Comparison of ENCODE assay signal across 17 cellular contexts in the genomic region with DNA sequence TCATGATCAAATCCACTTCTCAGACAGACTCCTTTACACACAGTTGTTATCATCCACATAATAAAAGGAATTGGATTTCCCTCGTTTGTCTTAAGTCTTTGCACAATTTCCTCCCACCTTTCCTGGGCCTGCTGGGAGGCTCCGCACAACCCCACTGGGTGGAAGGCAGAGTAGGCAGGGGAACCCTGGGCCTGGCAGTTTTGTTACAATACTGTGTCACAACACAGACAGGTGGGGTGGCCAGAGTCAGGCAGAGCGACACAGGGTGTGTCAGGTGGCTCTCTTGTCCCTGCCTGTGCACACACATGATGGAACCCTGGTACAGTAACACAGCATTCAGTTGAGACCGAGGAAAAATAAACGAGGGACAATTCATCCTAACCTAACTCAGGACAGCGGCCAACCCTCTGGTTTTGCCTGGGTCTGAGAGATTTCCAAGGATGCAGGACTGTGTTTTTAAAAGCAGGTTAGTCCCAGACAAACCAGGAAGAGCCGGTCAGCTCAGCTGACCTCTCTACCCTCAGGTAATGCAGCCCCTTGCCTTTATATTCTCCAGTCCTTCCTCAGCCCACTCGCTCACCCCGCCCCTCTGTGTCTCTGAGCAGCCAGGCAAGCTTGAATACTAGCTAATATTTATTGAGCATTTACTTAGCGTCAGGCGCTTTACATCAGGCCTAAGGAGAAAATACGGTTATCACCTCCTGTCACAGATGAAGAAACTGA. TPM values are rescaled to one million over a fixed set of nuclear protein-coding genes. Genes with fewer than 3 reads are reported as not detected.
A peak's percentile ranks its signal among the peaks of the same experiment; 100 is the strongest.
DNase-seq lines count a peak whose midpoint lies in the region; ATAC-seq and TF ChIP-seq lines count a peak whose summit lies in the region.
"Had no signal": no experiment of that assay in that cellular context is flagged by ENCODE, and none has a peak within 500 bp of the region (broad histone marks: within the 10 kb centered on the region; RNA-seq: fewer than 3 reads in every experiment).

No MANE protein-coding gene starts in this region.

- H3K27me3 ChIP-seq in stomach, result no peaks in the 10 kb centered on the region

- WGBS in stomach, 5 donors, result 69 to 80% (median 73%) methylated on average over 12 of the region's 12 CpGs

- H3K36me3 ChIP-seq in stomach, result no peaks in the 10 kb centered on the region

- ATAC-seq in left colon (peak; percentile 58), GM18909 (IDR thresholded peaks at IDR 0.05; ENCODE audit: poor library complexity, unreplicated experiment) (no peak), GM19452 (IDR thresholded peaks at IDR 0.05; ENCODE audit: unreplicated experiment) (no peak)
- ATAC-seq: activated CD8-positive, alpha-beta T cell treated with anti-CD3 and anti-CD28 coated beads for 36 hours; activated naive CD4-positive, alpha-beta T cell treated with anti-CD3 and anti-CD28 coated beads, Interleukin-2, amount 50 U/mL, for 72 hours had no signal

- no peak for TF ChIP-seq CTCF in VCaP (conservative IDR thresholded peaks at IDR 0.05)
- no peak for TF ChIP-seq CTCF in stomach (IDR thresholded peaks at IDR 0.05)

- no peak for TF ChIP-seq POLR2A in stomach (IDR thresholded peaks at IDR 0.05)

- DNase-seq in SHP77 (lab: John Stamatoyannopoulos, UW) (peak; percentile 14 to 19), SHP77 treated with DMSO at 0.1 percent for 48 hours (lab: John Stamatoyannopoulos, UW) (no peak), left colon (no peak), stomach (no peak), DMS153 (lab: John Stamatoyannopoulos, UW) (no peak)
- DNase-seq: activated CD8-positive, alpha-beta T cell treated with anti-CD3 and anti-CD28 coated beads for 36 hours; NCI-H187; NCI-H226; PC-9; retina; trophoblast cell had no signal

- H3K27ac ChIP-seq in VCaP, result peak overlapping the region; percentile 97
- H3K27ac ChIP-seq in stomach, result peak overlapping the region in 4 of 5 donors; percentile 50 to 89 (median 68)
- H3K27ac ChIP-seq: 22Rv1, HL-60, PC-9 had no signal

- peaks cover 31 to 46% (median 38%) of the 10 kb centered on the region in 4 donors for H3K4me1 ChIP-seq in stomach

- intact Hi-C loops in left colon (cut with DNase I, micrococcal nuclease), result no loop called here
- intact Hi-C loops in stomach (cut with DNase I; ENCODE audit: low total_unique reads), result no loop called here

- H3K4me3 ChIP-seq in stomach, result no peak overlapping the region
- H3K4me3 ChIP-seq: PC-9 had no signal

- H3K9me3 ChIP-seq in stomach, result no peaks in the 10 kb centered on the region

- no peak for TF ChIP-seq EP300 in stomach (IDR thresholded peaks at IDR 0.05)

RNA-seq across cellular contexts. Expression of a gene that starts 8.8 kb away (rescaled TPM):
- total RNA-seq in left colon (10 to 100 TPM; 29.5 to 32.4 TPM), stomach (10 to 100 TPM; 14.6 to 54.0 (median 36.2) TPM)
- 10 to 100 TPM; 21.7 to 30.3 (median 22.7) TPM for polyA plus RNA-seq in stomach

Comparison
In these comparisons a context has a peak if more than half of its experiments do, and no peak if none do; other contexts are left out.
1. DNase-seq: peak in SHP77 (2 of 2); none in SHP77 treated with DMSO at 0.1 percent for 48 hours (single experiment), left colon (0 of 2), stomach (single experiment) and DMS153 (single experiment).